In genomic region chr18:42184685-42185477, GRCh38 we compare ENCODE assay signal across 10 cellular contexts.
"Had no signal": no experiment of that assay in that cellular context is flagged by ENCODE, and none has a peak within 500 bp of the region (broad histone marks: within the 10 kb centered on the region; RNA-seq: fewer than 3 reads in every experiment).

No MANE protein-coding gene starts in this region.

- DNase-seq: activated CD4-positive, alpha-beta memory T cell treated with anti-CD3 and anti-CD28 coated beads for 36 hours; activated CD4-positive, alpha-beta T cell treated with anti-CD3 and anti-CD28 coated beads for 36 hours; activated naive CD4-positive, alpha-beta T cell treated with anti-CD3 and anti-CD28 coated beads, Interleukin-2, amount 50 U/mL, for 16 hours; activated T-cell treated with anti-CD3 and anti-CD28 coated beads, Interleukin-2, amount 50 U/mL, for 24 hours; effector memory CD4-positive, alpha-beta T cell; foreskin fibroblast; kidney glomerular epithelial cell; psoas muscle; right lobe of liver had no signal

- H3K9me3 ChIP-seq: psoas muscle, right lobe of liver, suprapubic skin had no signal

- H3K4me3 ChIP-seq: psoas muscle, right lobe of liver, suprapubic skin had no signal

- H3K27ac ChIP-seq: psoas muscle, right lobe of liver, suprapubic skin had no signal

- H3K36me3 ChIP-seq: suprapubic skin had no signal

- ATAC-seq: activated CD4-positive, alpha-beta T cell treated with anti-CD3 and anti-CD28 coated beads for 36 hours; psoas muscle had no signal

- H3K27me3 ChIP-seq: right lobe of liver, suprapubic skin had no signal

- H3K4me1 ChIP-seq: psoas muscle, right lobe of liver, suprapubic skin had no signal
